ENCODE assay signal across 8 cellular contexts in genomic region chr9:21402387-21403247, GRCh38. TPM values are rescaled to one million over a fixed set of nuclear protein-coding genes. Genes with fewer than 3 reads are reported as not detected.
DNase-seq lines count a peak whose midpoint lies in the region; ATAC-seq and TF ChIP-seq lines count a peak whose summit lies in the region.

No MANE protein-coding gene starts in this region.

- TF ChIP-seq EP300 in gastroesophageal sphincter (IDR thresholded peaks at IDR 0.05), result no peak

- H3K4me3 ChIP-seq in breast epithelium (peak overlapping the region; percentile 6 to 54 (median 19)), gastroesophageal sphincter (peak overlapping the region in 1 of 2 donors; percentile 39), retinal pigment epithelial cell (ENCODE audit: low read length) (peak overlapping the region; percentile 65)

- WGBS in gastroesophageal sphincter (ENCODE audit: low coverage in 1 of 2), 2 donors, result 0% methylated on average over 14 of the region's 53 CpGs; no CpG with 5 or more reads in 1 of the 2 donors

- H3K36me3 Mint-ChIP-seq in MCF 10A (ENCODE audit: insufficient read depth, unreplicated experiment), result peaks cover 4% of the 10 kb centered on the region

- H3K4me1 Mint-ChIP-seq in MCF 10A (ENCODE audit: insufficient read depth, unreplicated experiment), result no peaks in the 10 kb centered on the region

- TF ChIP-seq CTCF in breast epithelium (IDR thresholded peaks at IDR 0.05) (no peak), MCF 10A (IDR thresholded peaks at IDR 0.05; ENCODE audit: unreplicated experiment) (no peak), RWPE1 (conservative IDR thresholded peaks at IDR 0.05; ENCODE audit: low read depth) (peak; percentile 42), gastroesophageal sphincter (IDR thresholded peaks at IDR 0.05) (no peak), retinal pigment epithelial cell (conservative IDR thresholded peaks at IDR 0.05; ENCODE audit: low read depth, low read length) (no peak)

- H3K27ac ChIP-seq in breast epithelium (no peak overlapping the region), RWPE1 (no peak overlapping the region), gastroesophageal sphincter (no peak overlapping the region)

- POLR2A ChIA-PET in MCF 10A (lab: Yijun Ruan, JAX), result no interaction called here
- POLR2A ChIA-PET in RWPE1 (lab: Yijun Ruan, JAX; ENCODE audit: low non-redundant PET), result no interaction called here

- H3K27me3 Mint-ChIP-seq in MCF 10A (ENCODE audit: insufficient read depth, unreplicated experiment), result peaks cover 33% of the 10 kb centered on the region

- TF ChIP-seq POLR2A in breast epithelium (IDR thresholded peaks at IDR 0.05) (no peak), gastroesophageal sphincter (IDR thresholded peaks at IDR 0.05) (no peak)

- no TSS peak for BruUV-seq in MCF 10A (replicated peaks; lab: Mats Ljungman, UMichigan)

- H3K36me3 ChIP-seq in breast epithelium (no peaks in the 10 kb centered on the region), gastroesophageal sphincter (no peaks in the 10 kb centered on the region)

- intact Hi-C loops in breast epithelium (cut with DNase I; ENCODE audit: low total_unique reads) (no loop called here), MCF 10A (cut with micrococcal nuclease) (no loop called here)

- ATAC-seq in gastroesophageal sphincter, result peak; percentile 47
- ATAC-seq in HG03139 (IDR thresholded peaks at IDR 0.05; ENCODE audit: unreplicated experiment), result no peak
- ATAC-seq in HG03439 (IDR thresholded peaks at IDR 0.05; ENCODE audit: unreplicated experiment), result no peak

- no peak overlapping the region for H3K4me3 Mint-ChIP-seq in MCF 10A (ENCODE audit: unreplicated experiment)

- H3K27me3 ChIP-seq in breast epithelium (peaks cover 0 to 38% of the 10 kb centered on the region in 2 donors), gastroesophageal sphincter (peaks cover 45% of the 10 kb centered on the region)

- H3K9me3 Mint-ChIP-seq in MCF 10A (ENCODE audit: unreplicated experiment), result no peaks in the 10 kb centered on the region

- H3K9me3 ChIP-seq in breast epithelium, result no peaks in the 10 kb centered on the region
- no peaks in the 10 kb centered on the region for H3K9me3 ChIP-seq in gastroesophageal sphincter

- H3K4me1 ChIP-seq in breast epithelium (peaks cover 0 to 4% of the 10 kb centered on the region in 2 donors), gastroesophageal sphincter (peaks cover 0 to 11% (median 6%) of the 10 kb centered on the region in 3 donors)

- CTCF ChIA-PET in MCF 10A (lab: Yijun Ruan, JAX) (interaction anchor here (0.6 kb wide), 1 partner anchor 32 kb away, joined by 3 read pairs; no protein-coding TSS in a partner anchor), RWPE1 (lab: Yijun Ruan, JAX) (interaction anchor here (0.9 kb wide), 2 partner anchors 24 to 32 kb away, joined by 4 to 6 read pairs; no protein-coding TSS in a partner anchor)

- H3K27ac Mint-ChIP-seq in MCF 10A (ENCODE audit: low read depth, unreplicated experiment), result no peak overlapping the region

- DNase-seq in breast epithelium (ENCODE audit: low spot score in 2 of 2), result no peak
- no peak for DNase-seq in MCF 10A (ENCODE audit: unreplicated experiment)
- DNase-seq in RWPE1 (ENCODE audit: low spot score), result no peak
- DNase-seq in retinal pigment epithelial cell (ENCODE audit: low read depth), result no peak
- no peak for DNase-seq in NCI-H2171 treated with DMSO at 0.1 percent for 48 hours (lab: John Stamatoyannopoulos, UW)

RNA-seq across cellular contexts. Expression of gene IFNA8, which starts 6.3 kb away (rescaled TPM):
- total RNA-seq in breast epithelium (not detected), MCF 10A (2022) (not detected in 2 replicates), gastroesophageal sphincter (not detected)

RNA-seq across cellular contexts. Expression of gene IFNA2, which starts 17.4 kb away (rescaled TPM):
- not detected for total RNA-seq in breast epithelium
- total RNA-seq in MCF 10A (2022), result not detected in 2 replicates
- total RNA-seq in gastroesophageal sphincter, result not detected

RNA-seq across cellular contexts. Expression of gene IFNA13, which starts 34.8 kb away (rescaled TPM):
- not detected for total RNA-seq in breast epithelium
- not detected in 2 replicates for total RNA-seq in MCF 10A (2022)
- total RNA-seq in gastroesophageal sphincter, result not detected

RNA-seq across cellular contexts. Expression of gene IFNA1, which starts 37.6 kb away (rescaled TPM):
- total RNA-seq in breast epithelium (not detected), MCF 10A (2022) (not detected in 2 replicates), gastroesophageal sphincter (not detected)

RNA-seq across cellular contexts. Expression of gene IFNA6, which starts 51.9 kb away (rescaled TPM):
- total RNA-seq in breast epithelium (not detected), MCF 10A (2022) (not detected in 2 replicates), gastroesophageal sphincter (not detected)
